ENCODE assay signal across 22 cellular contexts in genomic region chr10:126647116-126647515, GRCh38. TPM values are rescaled to one million over a fixed set of nuclear protein-coding genes. Genes with fewer than 3 reads are reported as not detected.
DNase-seq lines count a peak whose midpoint lies in the region; TF ChIP-seq lines count a peak whose summit lies in the region.
"Had no signal": no experiment of that assay in that cellular context is flagged by ENCODE, and none has a peak within 500 bp of the region (broad histone marks: within the 10 kb centered on the region; RNA-seq: fewer than 3 reads in every experiment).

No MANE protein-coding gene starts in this region.

- no peak overlapping the region for H2BK5ac ChIP-seq in mesendoderm (ENCODE audit: low read length)

- no peaks in the 10 kb centered on the region for H3K79me1 ChIP-seq in mesendoderm (ENCODE audit: low read length)

- H3K9me3 ChIP-seq in breast epithelium: no peaks in the 10 kb centered on the region
- H3K9me3 ChIP-seq: BE2C; BLaER1 treated with 17β-estradiol and CSF1 and Interleukin-3, amounts not matched to agents 10 nM and 100 nM had no signal

- no peaks in the 10 kb centered on the region for H3K27me3 Mint-ChIP-seq in MCF 10A (ENCODE audit: insufficient read depth, unreplicated experiment)
- H3K27me3 Mint-ChIP-seq: CD4-positive, alpha-beta memory T cell had no signal

- CTCF ChIA-PET in MCF 10A (lab: Yijun Ruan, JAX): no interaction called here

- no peaks in the 10 kb centered on the region for H3K27me3 ChIP-seq in breast epithelium
- no peaks in the 10 kb centered on the region for H3K27me3 ChIP-seq in dorsolateral prefrontal cortex
- H3K27me3 ChIP-seq in mesendoderm (ENCODE audit: insufficient read depth, low read length, poor library complexity): no peaks in the 10 kb centered on the region
- H3K27me3 ChIP-seq: BE2C; BLaER1 treated with 17β-estradiol and CSF1 and Interleukin-3, amounts not matched to agents 10 nM and 100 nM had no signal

- TF ChIP-seq CTCF in MCF 10A (IDR thresholded peaks at IDR 0.05; ENCODE audit: unreplicated experiment): no peak
- TF ChIP-seq CTCF in breast epithelium (IDR thresholded peaks at IDR 0.05): no peak
- TF ChIP-seq CTCF in dorsolateral prefrontal cortex (IDR thresholded peaks at IDR 0.05 in 54 of 56, conservative IDR thresholded peaks at IDR 0.05 in 2 of 56; ENCODE audit: low read depth in 1 of 56, partially characterized antibody in 56 of 56): no peak

- H3K56ac ChIP-seq in mesendoderm (ENCODE audit: low read length): no peak overlapping the region

- H3K4me1 Mint-ChIP-seq in MCF 10A (ENCODE audit: insufficient read depth, unreplicated experiment): peaks cover 15% of the 10 kb centered on the region
- H3K4me1 Mint-ChIP-seq: CD4-positive, alpha-beta memory T cell had no signal

- POLR2A ChIA-PET in MCF 10A (lab: Yijun Ruan, JAX): no interaction called here

- H3K18ac ChIP-seq in mesendoderm (ENCODE audit: low read length): no peak overlapping the region

- H4K5ac ChIP-seq in mesendoderm (ENCODE audit: low read length): no peak overlapping the region

- no peak overlapping the region for H3K4ac ChIP-seq in mesendoderm (ENCODE audit: low read depth, low read length)

- H3K27ac ChIP-seq in breast epithelium (no peak overlapping the region), dorsolateral prefrontal cortex (peak overlapping the region in 39 of 59 donors; percentile 2 to 74 (median 43)), mesendoderm (ENCODE audit: low read depth, low read length) (no peak overlapping the region)
- H3K27ac ChIP-seq: 22Rv1; BLaER1 treated with 17β-estradiol and CSF1 and Interleukin-3, amounts not matched to agents 10 nM and 100 nM had no signal

- no TSS peak for BruUV-seq in MCF 10A (replicated peaks; lab: Mats Ljungman, UMichigan)

- peaks cover 7% of the 10 kb centered on the region for H3K9me3 Mint-ChIP-seq in MCF 10A (ENCODE audit: unreplicated experiment)

- no peak overlapping the region for H2AK5ac ChIP-seq in mesendoderm (ENCODE audit: low read length)

- intact Hi-C loops in MCF 10A (cut with micrococcal nuclease) (no loop called here), breast epithelium (cut with DNase I; ENCODE audit: low total_unique reads) (no loop called here), dorsolateral prefrontal cortex (cut with DNase I) (no loop called here)

- TF ChIP-seq POLR2A in breast epithelium (IDR thresholded peaks at IDR 0.05): no peak

- H3K4me1 ChIP-seq in breast epithelium (no peaks in the 10 kb centered on the region), mesendoderm (ENCODE audit: control insufficient read depth, low read depth, low read length) (peaks cover 3% of the 10 kb centered on the region)
- H3K4me1 ChIP-seq: BE2C; BLaER1 treated with 17β-estradiol and CSF1 and Interleukin-3, amounts not matched to agents 10 nM and 100 nM had no signal

- H3K36me3 ChIP-seq in breast epithelium: no peaks in the 10 kb centered on the region
- no peaks in the 10 kb centered on the region for H3K36me3 ChIP-seq in mesendoderm (ENCODE audit: control insufficient read depth, insufficient read depth, low read length)
- H3K36me3 ChIP-seq: BE2C; BLaER1 treated with 17β-estradiol and CSF1 and Interleukin-3, amounts not matched to agents 10 nM and 100 nM had no signal

- H4K8ac ChIP-seq in mesendoderm (ENCODE audit: low read depth, low read length): no peak overlapping the region

- H3K23ac ChIP-seq in mesendoderm (ENCODE audit: low read length): no peak overlapping the region

- H3K4me3 ChIP-seq in breast epithelium (no peak overlapping the region), dorsolateral prefrontal cortex (no peak overlapping the region), mesendoderm (ENCODE audit: low read length) (no peak overlapping the region)
- H3K4me3 ChIP-seq: BLaER1 treated with 17β-estradiol and CSF1 and Interleukin-3, amounts not matched to agents 10 nM and 100 nM had no signal

- no peak overlapping the region for H3K4me2 ChIP-seq in mesendoderm (ENCODE audit: low read length)
- H3K4me2 ChIP-seq: BLaER1 treated with 17β-estradiol and CSF1 and Interleukin-3, amounts not matched to agents 10 nM and 100 nM had no signal

- no peak for DNase-seq in MCF 10A (ENCODE audit: unreplicated experiment)
- DNase-seq in breast epithelium (ENCODE audit: low spot score in 2 of 2): no peak
- no peak for DNase-seq in dorsolateral prefrontal cortex
- no peak for DNase-seq in mesendoderm
- DNase-seq in NCI-H748 treated with DMSO at 0.1 percent for 48 hours (lab: John Stamatoyannopoulos, UW): no peak
- no peak for DNase-seq in NCI-H2081 (lab: John Stamatoyannopoulos, UW)
- no peak for DNase-seq in kidney glomerular epithelial cell (lab: John Stamatoyannopoulos, UW)
- DNase-seq: ACHN; AML-193; BE2C; Calu3; CD4-positive, alpha-beta memory T cell; COR-L47; DMS53; DMS79 treated with DMSO at 0.1 percent for 48 hours; GF-D8; GOT3; H7; HCEC 1CT had no signal

- no peak overlapping the region for H2BK120ac ChIP-seq in mesendoderm (ENCODE audit: low read depth, low read length)

- WGBS in mesendoderm (ENCODE audit: extremely low coverage, insufficient coverage, low lambda C conversion rate): no CpG with 5 or more reads among the region's 5 CpGs

- H3K79me2 ChIP-seq in mesendoderm (ENCODE audit: control insufficient read depth, insufficient read depth, low read length): no peaks in the 10 kb centered on the region

- no peak overlapping the region for H3K4me3 Mint-ChIP-seq in MCF 10A (ENCODE audit: unreplicated experiment)
- H3K4me3 Mint-ChIP-seq: CD4-positive, alpha-beta memory T cell had no signal

- peak overlapping the region; percentile 52 for H3K27ac Mint-ChIP-seq in MCF 10A (ENCODE audit: low read depth, unreplicated experiment)
- H3K27ac Mint-ChIP-seq: CD4-positive, alpha-beta memory T cell had no signal

- no peak overlapping the region for H3K9ac ChIP-seq in mesendoderm (ENCODE audit: low read length)
- H3K9ac ChIP-seq: BLaER1 treated with 17β-estradiol and CSF1 and Interleukin-3, amounts not matched to agents 10 nM and 100 nM had no signal

- H2BK15ac ChIP-seq in mesendoderm (replicated peaks; ENCODE audit: low read depth): peak overlapping the region; percentile 39

- H3K36me3 Mint-ChIP-seq in MCF 10A (ENCODE audit: insufficient read depth, unreplicated experiment): no peaks in the 10 kb centered on the region
- H3K36me3 Mint-ChIP-seq: CD4-positive, alpha-beta memory T cell had no signal

RNA-seq across cellular contexts. Expression of gene C10orf90, which starts 23.4 kb away (rescaled TPM):
- total RNA-seq in MCF 10A (2022): not detected in 2 replicates
- 10 to 100 TPM in 1 of 3 donors, 1 to 10 TPM in 1, under 1 TPM in 1; 0.16 to 30.4 (median 3.9) TPM for total RNA-seq in breast epithelium
- 100 to 1,000 TPM in 6 of 120 experiments, 10 to 100 TPM in 113, 1 to 10 TPM in 1; 8.8 to 166 (median 43.8) TPM for total RNA-seq in dorsolateral prefrontal cortex
- 0.53 TPM for polyA plus RNA-seq in mesendoderm (2013, experiment 1 of 2)
- 0.46 TPM for polyA plus RNA-seq in mesendoderm (2013, experiment 2 of 2)
- total RNA-seq: Calu3; CD4-positive, alpha-beta memory T cell; G401 had no signal
- polyA plus RNA-seq: CD4-positive, alpha-beta memory T cell had no signal

Comparison
In these comparisons a context has a peak if more than half of its experiments do, and no peak if none do; other contexts are left out.
1. H3K27ac ChIP-seq: peak in dorsolateral prefrontal cortex (39 of 59); none in breast epithelium (0 of 2) and mesendoderm (single experiment).